Comparison of ENCODE assay signal across 8 cellular contexts in genomic region chr20:5126512-5127203, GRCh38. TPM values are rescaled to one million over a fixed set of nuclear protein-coding genes. Genes with fewer than 3 reads are reported as not detected.
DNase-seq lines count a peak whose midpoint lies in the region; ATAC-seq, FAIRE-seq and TF ChIP-seq lines count a peak whose summit lies in the region.

CDS2 (plus strand) TSS chr20:5127008; CDS start chr20:5127093, 85 bp downstream.

- H3K14ac ChIP-seq in H1 (ENCODE audit: insufficient read length): no peak within 1 kb of the TSS

- no peak within 1 kb of the TSS for H2BK120ac ChIP-seq in H1 (replicated peaks; ENCODE audit: low read depth, low read length)

- H2BK12ac ChIP-seq in H1 (ENCODE audit: low read depth, low read length): peak within 1 kb of the TSS; percentile 88

- H3K27me3 ChIP-seq in H1 (replicated peaks in 1 of 4; ENCODE audit: control insufficient read depth in 3 of 4, extremely low read depth in 1 of 4, insufficient read depth in 3 of 4, low read length in 3 of 4): no peaks in the 10 kb centered on the region

- no peak within 1 kb of the TSS for H3K23ac ChIP-seq in H1 (ENCODE audit: insufficient read length)

- H3K4me3 ChIP-seq in H1 (ENCODE audit: extremely low read depth in 1 of 4, insufficient read depth in 2 of 4, low read depth in 3 of 4, low read length in 4 of 4): peak within 1 kb of the TSS; percentile 74 to 86 (median 83)

- peaks cover 11% of the 10 kb centered on the region for H3K4me1 Mint-ChIP-seq in Calu3 (ENCODE audit: low read depth, unreplicated experiment)
- H3K4me1 Mint-ChIP-seq in memory B cell: peaks cover 24% of the 10 kb centered on the region

- no peaks in the 10 kb centered on the region for H3K9me3 ChIP-seq in H1 (ENCODE audit: insufficient read depth in 2 of 2, low read depth in 1 of 2, low read length in 1 of 2)

- H2BK20ac ChIP-seq in H1 (ENCODE audit: low read length): 0 out of 2 replicates have a peak within 1 kb of the TSS, but pooled peaks have one; percentile 82

- H3K27ac ChIP-seq in H1 (ENCODE audit: low read depth, low read length): peak within 1 kb of the TSS; percentile 72

- peak within 1 kb of the TSS; percentile 73 to 94 (median 81) for H3K9ac ChIP-seq in H1 (replicated peaks in 1 of 4; ENCODE audit: extremely low read depth in 1 of 4, low read depth in 3 of 4, low read length in 3 of 4)

- CTCF ChIA-PET in Calu3 (lab: Charles Lee) (interaction anchor here (0.6 to 1.9 kb wide), 9 partner anchors 9 to 854 kb away, joined by 3 to 47 read pairs (median 4); no protein-coding TSS in a partner anchor), H1 (lab: Charles Lee; ENCODE audit: partially characterized antibody) (interaction anchor here (0.8 to 12.3 kb wide), 25 partner anchors 9 to 390 kb away, joined by 3 to 122 read pairs (median 6); partner anchors contain the start of gene PROKR2)

- H3K4me2 ChIP-seq in H1 (ENCODE audit: insufficient read depth in 1 of 2, low read depth in 2 of 2, low read length in 2 of 2): peak within 1 kb of the TSS; percentile 81 to 98

- H3K18ac ChIP-seq in H1 (ENCODE audit: extremely low read depth, low read length): peak within 1 kb of the TSS; percentile 75

- TF ChIP-seq EP300 in H1 (IDR thresholded peaks at IDR 0.05; ENCODE audit: borderline replicate concordance in 1 of 2, low read depth in 2 of 2, low read length in 2 of 2): no peak

- BruUV-seq in Calu3 (replicated peaks; lab: Mats Ljungman, UMichigan): no TSS peak

- peak; percentile 87 for ATAC-seq in GM21381 (IDR thresholded peaks at IDR 0.05; ENCODE audit: unreplicated experiment)
- peak; percentile 80 for ATAC-seq in memory B cell (ENCODE audit: low read depth)

- no peaks in the 10 kb centered on the region for H3K9me3 Mint-ChIP-seq in Calu3 (ENCODE audit: low read depth, unreplicated experiment)
- H3K9me3 Mint-ChIP-seq in memory B cell: no peaks in the 10 kb centered on the region

- peaks cover 8% of the 10 kb centered on the region for H3K23me2 ChIP-seq in H1 (ENCODE audit: low read depth, low read length)

- H2AFZ ChIP-seq in H1 (ENCODE audit: low read length): peak within 1 kb of the TSS; percentile 87

- peak within 1 kb of the TSS; percentile 28 for H4K5ac ChIP-seq in H1 (ENCODE audit: insufficient read length, low read depth, low read length)

- intact Hi-C loops in Calu3 (cut with micrococcal nuclease; ENCODE audit: unreplicated experiment): loop anchor here (2.0 kb wide), 1 partner anchor 66 kb away; no protein-coding TSS in a partner anchor

- peaks cover 5% of the 10 kb centered on the region; the same call in 1 of the 2 replicates for H3K79me1 ChIP-seq in H1 (ENCODE audit: low read depth, low read length)

- H3K27ac Mint-ChIP-seq in Calu3 (ENCODE audit: unreplicated experiment) (peak within 1 kb of the TSS; percentile 59), memory B cell (peak within 1 kb of the TSS; percentile 92)

- 2% methylated on average over 53 of the region's 78 CpGs; no CpG with 5 or more reads in 1 of the 2 experiments for WGBS in H1 (ENCODE audit: extremely low coverage in 1 of 2, insufficient coverage in 1 of 2, insufficient read length in 1 of 2, insufficient replicate concordance in 2 of 2, low coverage in 1 of 2, low lambda C conversion rate in 2 of 2, missing lambda C conversion rate in 1 of 2), 2 experiments

- H3K56ac ChIP-seq in H1 (replicated peaks; ENCODE audit: insufficient read length, low read depth, low read length): no peak within 1 kb of the TSS

- no peak within 1 kb of the TSS for H4K91ac ChIP-seq in H1 (replicated peaks; ENCODE audit: insufficient read length, low read length)

- no peaks in the 10 kb centered on the region for H3K36me3 ChIP-seq in H1 (ENCODE audit: control insufficient read depth in 2 of 4, insufficient read depth in 4 of 4, low read length in 3 of 4)

- TF ChIP-seq POLR2A in H1 (IDR thresholded peaks at IDR 0.05; ENCODE audit: control extremely low read depth in 1 of 2, low read depth in 2 of 2, low read length in 2 of 2): peak in 1 of 2 experiments; percentile 75; a peak in 1 of 3 replicates

- no peaks in the 10 kb centered on the region for H4K20me1 ChIP-seq in H1 (replicated peaks in 1 of 2; ENCODE audit: control insufficient read depth in 1 of 2, insufficient read depth in 2 of 2, low read length in 2 of 2)

- TF ChIP-seq CTCF in Calu3 (IDR thresholded peaks at IDR 0.05; ENCODE audit: unreplicated experiment): peak; percentile 29
- TF ChIP-seq CTCF in H1 (IDR thresholded peaks at IDR 0.05; ENCODE audit: control extremely low read depth in 1 of 3, insufficient read depth in 1 of 3, low read depth in 1 of 3, low read length in 3 of 3): peak; percentile 52 to 74 (median 60)

- peak; percentile 78 for FAIRE-seq in H1 (lab: Jason Lieb, UNC)

- POLR2A ChIA-PET in H1 (lab: Charles Lee; ENCODE audit: partially characterized antibody): interaction anchor here (0.7 to 2.7 kb wide), 9 partner anchors 8 to 85 kb away, joined by 3 to 10 read pairs (median 3); no protein-coding TSS in a partner anchor

- H3K36me3 Mint-ChIP-seq in Calu3 (ENCODE audit: insufficient read depth, unreplicated experiment) (peaks cover 22% of the 10 kb centered on the region), memory B cell (no peaks in the 10 kb centered on the region)

- DNase-seq in Calu3 (peak; percentile 96), HUDEP-2 (lab: John Stamatoyannopoulos, UW; ENCODE audit: unreplicated experiment in 76 of 76) (peak; percentile 55 to 100 (median 99)), NOMO-1 treated with dmso at 0.1 percent for 144 hours (lab: John Stamatoyannopoulos, UW; ENCODE audit: unreplicated experiment) (peak; percentile 98), H1 (ENCODE audit: low read depth in 1 of 2, low spot score in 2 of 2) (peak; percentile 98 to 100), memory B cell (ENCODE audit: low spot score in 2 of 2) (peak; percentile 99)
- peak; percentile 99 to 100 (median 99) for DNase-seq in activated CD8-positive, alpha-beta memory T cell treated with anti-CD3 and anti-CD28 coated beads for 48 hours (ENCODE audit: low read depth in 2 of 3, low spot score in 2 of 3)
- peak; percentile 100 for DNase-seq in stimulated activated CD8-positive, alpha-beta memory T cell treated with anti-CD3 and anti-CD28 coated beads, Interleukin-12 subunit alpha, Interleukin-12 subunit beta, amount 100 ng/mL, for 24 hours (ENCODE audit: extremely low read depth)

- H2AK5ac ChIP-seq in H1 (ENCODE audit: low read depth, low read length): peak within 1 kb of the TSS; percentile 19; the same call in 1 of the 2 replicates

- peak within 1 kb of the TSS; percentile 39 for H4K8ac ChIP-seq in H1 (ENCODE audit: extremely low read depth, insufficient read depth, low read length)

- H3K27me3 Mint-ChIP-seq in Calu3 (ENCODE audit: unreplicated experiment) (no peaks in the 10 kb centered on the region), memory B cell (no peaks in the 10 kb centered on the region)

- TF ChIP-seq RAD21 in H1 (IDR thresholded peaks at IDR 0.05 in 1 of 2, conservative IDR thresholded peaks at IDR 0.05 in 1 of 2; ENCODE audit: low read depth in 2 of 2, low read length in 2 of 2): peak; percentile 48 to 58

- H3K4me1 ChIP-seq in H1 (replicated peaks in 1 of 4; ENCODE audit: control insufficient read depth in 3 of 4, insufficient read depth in 4 of 4, low read length in 3 of 4): peaks cover 0 to 7% (median 2%) of the 10 kb centered on the region in 4 experiments; a peak in 2 of 7 replicates

- no peak within 1 kb of the TSS; the same call in 1 of the 2 replicates for H2BK15ac ChIP-seq in H1 (ENCODE audit: low read length)

- peak within 1 kb of the TSS; percentile 82 for H2BK5ac ChIP-seq in H1 (ENCODE audit: low read depth, low read length)

- H3K79me2 ChIP-seq in H1 (ENCODE audit: control insufficient read depth in 1 of 2, insufficient read depth in 2 of 2, low read length in 2 of 2): peaks cover 6 to 38% of the 10 kb centered on the region in 2 experiments; a peak in 3 of 4 replicates

- H3K4ac ChIP-seq in H1 (replicated peaks; ENCODE audit: insufficient read length, low read depth, low read length): no peak within 1 kb of the TSS

- peak within 1 kb of the TSS; percentile 85 for H3K4me3 Mint-ChIP-seq in Calu3 (ENCODE audit: low read depth, unreplicated experiment)
- peak within 1 kb of the TSS; percentile 88 for H3K4me3 Mint-ChIP-seq in memory B cell

TF ChIP-seq in H1, 55 proteins besides CTCF, POLR2A, EP300 and RAD21 (continues in another document):
- TF ChIP-seq JUND (IDR thresholded peaks at IDR 0.05; ENCODE audit: low read length) (no peak), KDM1A (IDR thresholded peaks at IDR 0.05; ENCODE audit: borderline replicate concordance, low read length) (no peak), TAF1 (IDR thresholded peaks at IDR 0.05; ENCODE audit: low read depth, low read length) (peak; percentile 93; the same call in 1 of the 2 replicates), ATF3 (IDR thresholded peaks at IDR 0.05; ENCODE audit: insufficient read depth, low read depth, low read length) (no peak), RFX5 (IDR thresholded peaks at IDR 0.05; ENCODE audit: borderline replicate concordance, low read depth, low read length) (no peak), RNF2 (IDR thresholded peaks at IDR 0.05; ENCODE audit: borderline replicate concordance, low read depth, low read length, missing control alignments, poor library complexity, severe bottlenecking) (no peak), POLR2AphosphoS5 (IDR thresholded peaks at IDR 0.05; ENCODE audit: low read depth, low read length) (peak; percentile 84), SIX5 (IDR thresholded peaks at IDR 0.05; ENCODE audit: low read depth, low read length) (no peak), GABPA (IDR thresholded peaks at IDR 0.05; ENCODE audit: borderline replicate concordance, insufficient read depth, low read length) (no peak), CHD2 (IDR thresholded peaks at IDR 0.05; ENCODE audit: low read length) (no peak), CBX8 (IDR thresholded peaks at IDR 0.05; ENCODE audit: borderline replicate concordance, low read depth, low read length) (no peak)

RNA-seq across cellular contexts. Expression of gene CDS2, which starts in this region (rescaled TPM):
- 21.5 and 25.7 TPM in 2 replicates for total RNA-seq in Calu3 (2022)
- 56.2 and 57.0 TPM in 2 replicates for total RNA-seq in H1 (2021; fragmentation: NEBNext Ultra II Directional; extraction: Animal tissue kit (Norgen Biotek cat#: 25700))
- 38.0 and 54.0 TPM in 2 replicates for polyA plus RNA-seq in H1 (2011; rRNA removed)
- polyA plus RNA-seq in H1 (2011; cell fraction: cytosol; rRNA removed): 36.7 TPM
- polyA plus RNA-seq in H1 (2011; cell fraction: nucleus; rRNA removed): 22.3 TPM
- 18.8 to 29.1 TPM (median 24.2 TPM) in 4 replicates for polyA plus RNA-seq in H1 (2012, experiment 1 of 2)
- 22.1 TPM for polyA plus RNA-seq in H1 (2012, experiment 2 of 2)
- 30.3 TPM for polyA plus RNA-seq in H1 (2013, experiment 1 of 2)
- polyA plus RNA-seq in H1 (2013, experiment 2 of 2): 38.2 TPM
- 98.2 and 160 TPM in 2 replicates for polyA minus RNA-seq in H1 (2011; rRNA and poly(A)+ RNA removed)
- 25.1 TPM for polyA minus RNA-seq in H1 (2011; cell fraction: cytosol; rRNA and poly(A)+ RNA removed)
- 31.9 TPM for polyA minus RNA-seq in H1 (2011; cell fraction: nucleus; rRNA and poly(A)+ RNA removed)

Comparison
In these comparisons a context has a peak if more than half of its experiments do, and no peak if none do; other contexts are left out.
1. Peak in every context shown above with its lines: DNase-seq, ATAC-seq, H3K4me3 ChIP-seq and H3K27ac ChIP-seq.